1 cellular context compared by ENCODE assay signal in the genomic region with DNA sequence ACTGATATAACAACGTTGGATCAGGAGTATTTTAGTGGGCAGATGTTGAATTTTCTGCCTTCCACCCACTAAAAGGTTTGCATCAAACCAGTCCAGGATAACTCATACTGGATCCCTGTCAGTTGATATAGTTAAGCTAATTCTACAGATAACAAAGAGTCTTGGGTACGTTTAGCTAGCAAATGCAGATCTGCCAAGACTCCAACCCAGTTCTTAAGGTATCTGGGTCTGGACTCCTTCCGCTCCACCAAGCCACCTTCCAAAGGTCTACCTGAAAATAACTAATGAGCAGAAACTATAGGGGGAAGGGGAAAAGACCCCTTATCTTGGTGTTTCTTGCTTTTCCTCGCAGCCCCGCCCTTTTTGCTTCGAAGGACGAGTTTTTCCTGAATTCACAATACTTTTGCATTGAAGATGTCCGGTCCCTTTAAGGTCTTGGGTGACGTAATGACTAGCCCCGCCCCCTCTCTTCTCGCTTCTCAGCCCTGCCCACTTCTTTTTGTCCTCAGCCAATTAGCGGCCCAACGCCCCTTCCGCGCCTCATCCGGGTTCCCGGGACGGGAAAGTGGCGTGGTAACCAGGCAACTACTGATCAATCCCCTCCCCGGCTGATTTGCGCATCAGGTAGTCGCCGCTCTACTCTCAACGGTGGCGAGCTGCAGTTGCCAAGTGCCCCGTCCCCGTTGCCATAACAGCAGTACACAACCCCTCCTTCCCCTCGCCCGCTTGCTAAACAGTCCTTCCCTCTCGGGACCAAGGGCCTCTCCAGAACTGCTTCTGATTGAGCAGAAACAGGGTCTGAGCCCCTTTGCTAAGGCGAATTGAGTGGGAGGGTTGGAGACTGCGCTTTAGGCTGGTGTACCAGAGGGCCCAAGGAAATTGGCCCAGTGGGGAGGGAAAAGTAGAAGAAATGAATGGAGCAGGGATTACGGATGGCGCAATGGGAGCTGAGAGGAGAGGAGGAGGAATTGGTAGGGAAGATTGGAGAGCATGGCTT.
TF ChIP-seq lines count a peak whose summit lies in the region.

TSS of gene LRRC23 (plus strand) at position 543 of the 997 bp plus-strand sequence. CDS start 812 bp downstream, outside the sequence.

TF ChIP-seq in HepG2, 621 proteins besides CTCF, POLR2A, EP300 and RAD21 (continued from another document and continues in another):
- TF ChIP-seq, protein P1, sequence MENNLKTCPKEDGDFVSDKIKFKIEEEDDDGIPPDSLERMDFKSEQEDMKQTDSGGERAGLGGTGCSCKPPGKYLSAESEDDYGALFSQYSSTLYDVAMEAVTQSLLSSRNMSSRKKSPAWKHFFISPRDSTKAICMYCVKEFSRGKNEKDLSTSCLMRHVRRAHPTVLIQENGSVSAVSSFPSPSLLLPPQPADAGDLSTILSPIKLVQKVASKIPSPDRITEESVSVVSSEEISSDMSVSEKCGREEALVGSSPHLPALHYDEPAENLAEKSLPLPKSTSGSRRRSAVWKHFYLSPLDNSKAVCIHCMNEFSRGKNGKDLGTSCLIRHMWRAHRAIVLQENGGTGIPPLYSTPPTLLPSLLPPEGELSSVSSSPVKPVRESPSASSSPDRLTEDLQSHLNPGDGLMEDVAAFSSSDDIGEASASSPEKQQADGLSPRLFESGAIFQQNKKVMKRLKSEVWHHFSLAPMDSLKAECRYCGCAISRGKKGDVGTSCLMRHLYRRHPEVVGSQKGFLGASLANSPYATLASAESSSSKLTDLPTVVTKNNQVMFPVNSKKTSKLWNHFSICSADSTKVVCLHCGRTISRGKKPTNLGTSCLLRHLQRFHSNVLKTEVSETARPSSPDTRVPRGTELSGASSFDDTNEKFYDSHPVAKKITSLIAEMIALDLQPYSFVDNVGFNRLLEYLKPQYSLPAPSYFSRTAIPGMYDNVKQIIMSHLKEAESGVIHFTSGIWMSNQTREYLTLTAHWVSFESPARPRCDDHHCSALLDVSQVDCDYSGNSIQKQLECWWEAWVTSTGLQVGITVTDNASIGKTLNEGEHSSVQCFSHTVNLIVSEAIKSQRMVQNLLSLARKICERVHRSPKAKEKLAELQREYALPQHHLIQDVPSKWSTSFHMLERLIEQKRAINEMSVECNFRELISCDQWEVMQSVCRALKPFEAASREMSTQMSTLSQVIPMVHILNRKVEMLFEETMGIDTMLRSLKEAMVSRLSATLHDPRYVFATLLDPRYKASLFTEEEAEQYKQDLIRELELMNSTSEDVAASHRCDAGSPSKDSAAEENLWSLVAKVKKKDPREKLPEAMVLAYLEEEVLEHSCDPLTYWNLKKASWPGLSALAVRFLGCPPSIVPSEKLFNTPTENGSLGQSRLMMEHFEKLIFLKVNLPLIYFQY (CRISPR knock-in tag; IDR thresholded peaks at IDR 0.05; ENCODE audit: borderline replicate concordance): no peak
- TF ChIP-seq ZMYM4 (CRISPR knock-in tag; IDR thresholded peaks at IDR 0.05) (peak; percentile 60), SRSF4 (IDR thresholded peaks at IDR 0.05; ENCODE audit: low read depth, low read length, poor library complexity, severe bottlenecking) (no peak), MAFK (conservative IDR thresholded peaks at IDR 0.05 in 1 of 2, IDR thresholded peaks at IDR 0.05 in 1 of 2; ENCODE audit: low read length in 2 of 2) (no peak), POGZ (CRISPR knock-in tag; IDR thresholded peaks at IDR 0.05) (peak; percentile 34; the same call in 1 of the 2 replicates), ZSCAN31 (CRISPR knock-in tag; IDR thresholded peaks at IDR 0.05; ENCODE audit: low read depth) (no peak), TAF1 (CRISPR knock-in tag; IDR thresholded peaks at IDR 0.05) (no peak), SNAPC5 (CRISPR knock-in tag; IDR thresholded peaks at IDR 0.05; ENCODE audit: borderline replicate concordance) (no peak), ARNTL (CRISPR knock-in tag; IDR thresholded peaks at IDR 0.05) (no peak), ZNF230 (CRISPR knock-in tag; IDR thresholded peaks at IDR 0.05) (no peak), GRHL1 (CRISPR knock-in tag; conservative IDR thresholded peaks at IDR 0.05) (no peak), NR3C1 (CRISPR knock-in tag; IDR thresholded peaks at IDR 0.05) (no peak), NFATC3 (CRISPR knock-in tag; IDR thresholded peaks at IDR 0.05) (no peak), HNF4G (IDR thresholded peaks at IDR 0.05; ENCODE audit: borderline replicate concordance, low read depth, low read length) (no peak), HNF4G (CRISPR knock-in tag; IDR thresholded peaks at IDR 0.05; ENCODE audit: borderline replicate concordance, low read depth) (no peak), TOE1 (CRISPR knock-in tag; IDR thresholded peaks at IDR 0.05) (no peak), IRF1 (CRISPR knock-in tag; IDR thresholded peaks at IDR 0.05; ENCODE audit: low read depth) (no peak), E2F1 (CRISPR knock-in tag; IDR thresholded peaks at IDR 0.05) (no peak), ZXDC (CRISPR knock-in tag; IDR thresholded peaks at IDR 0.05) (no peak), NBN (conservative IDR thresholded peaks at IDR 0.05) (no peak), ZNF724P (CRISPR knock-in tag; IDR thresholded peaks at IDR 0.05; ENCODE audit: borderline replicate concordance) (no peak), ZNF670 (CRISPR knock-in tag; IDR thresholded peaks at IDR 0.05; ENCODE audit: borderline replicate concordance) (no peak), ZNF619 (CRISPR knock-in tag; IDR thresholded peaks at IDR 0.05) (peak; percentile 61; the same call in 1 of the 2 replicates), ZFYVE20 (CRISPR knock-in tag; IDR thresholded peaks at IDR 0.05; ENCODE audit: borderline replicate concordance, low read depth) (no peak), ZNF841 (CRISPR knock-in tag; IDR thresholded peaks at IDR 0.05; ENCODE audit: borderline replicate concordance) (no peak), ZFP62 (CRISPR knock-in tag; IDR thresholded peaks at IDR 0.05) (no peak), ZNF331 (CRISPR knock-in tag; IDR thresholded peaks at IDR 0.05) (no peak), POLR2G (IDR thresholded peaks at IDR 0.05; ENCODE audit: low read depth, low read length) (peak; percentile 59), PHF8 (CRISPR knock-in tag; IDR thresholded peaks at IDR 0.05) (0 out of 2 replicates have a peak, but pooled peaks have one; percentile 40), PRPF4 (IDR thresholded peaks at IDR 0.05; ENCODE audit: low read depth, low read length, poor library complexity, severe bottlenecking) (no peak), ZNF383 (CRISPR knock-in tag; IDR thresholded peaks at IDR 0.05; ENCODE audit: borderline replicate concordance) (no peak), ADNP (CRISPR knock-in tag; IDR thresholded peaks at IDR 0.05) (no peak), ZFP82 (CRISPR knock-in tag; IDR thresholded peaks at IDR 0.05; ENCODE audit: borderline replicate concordance) (no peak), MYC (CRISPR knock-in tag; IDR thresholded peaks at IDR 0.05; ENCODE audit: borderline replicate concordance) (peak; percentile 21; the same call in 1 of the 2 replicates), RFXAP (CRISPR knock-in tag; IDR thresholded peaks at IDR 0.05; ENCODE audit: borderline replicate concordance) (peak; percentile 40; the same call in 1 of the 2 replicates), BORCS8-MEF2B (CRISPR knock-in tag; IDR thresholded peaks at IDR 0.05) (peak; percentile 62; the same call in 1 of the 2 replicates), NAIF1 (CRISPR knock-in tag; IDR thresholded peaks at IDR 0.05; ENCODE audit: borderline replicate concordance) (peak; percentile 100), KAT8 (CRISPR knock-in tag; IDR thresholded peaks at IDR 0.05) (peak; percentile 60; the same call in 1 of the 2 replicates), IRX3 (CRISPR knock-in tag; IDR thresholded peaks at IDR 0.05; ENCODE audit: borderline replicate concordance, low read depth) (no peak), SP2 (CRISPR knock-in tag; IDR thresholded peaks at IDR 0.05) (peak; percentile 64), FOXJ3 (CRISPR knock-in tag; IDR thresholded peaks at IDR 0.05; ENCODE audit: borderline replicate concordance) (no peak), TBP (CRISPR knock-in tag; IDR thresholded peaks at IDR 0.05) (no peak), SALL1 (CRISPR knock-in tag; IDR thresholded peaks at IDR 0.05) (peak; percentile 77), NONO (IDR thresholded peaks at IDR 0.05) (no peak), NONO (CRISPR knock-in tag; conservative IDR thresholded peaks at IDR 0.05) (no peak)
- TF ChIP-seq, protein P2, sequence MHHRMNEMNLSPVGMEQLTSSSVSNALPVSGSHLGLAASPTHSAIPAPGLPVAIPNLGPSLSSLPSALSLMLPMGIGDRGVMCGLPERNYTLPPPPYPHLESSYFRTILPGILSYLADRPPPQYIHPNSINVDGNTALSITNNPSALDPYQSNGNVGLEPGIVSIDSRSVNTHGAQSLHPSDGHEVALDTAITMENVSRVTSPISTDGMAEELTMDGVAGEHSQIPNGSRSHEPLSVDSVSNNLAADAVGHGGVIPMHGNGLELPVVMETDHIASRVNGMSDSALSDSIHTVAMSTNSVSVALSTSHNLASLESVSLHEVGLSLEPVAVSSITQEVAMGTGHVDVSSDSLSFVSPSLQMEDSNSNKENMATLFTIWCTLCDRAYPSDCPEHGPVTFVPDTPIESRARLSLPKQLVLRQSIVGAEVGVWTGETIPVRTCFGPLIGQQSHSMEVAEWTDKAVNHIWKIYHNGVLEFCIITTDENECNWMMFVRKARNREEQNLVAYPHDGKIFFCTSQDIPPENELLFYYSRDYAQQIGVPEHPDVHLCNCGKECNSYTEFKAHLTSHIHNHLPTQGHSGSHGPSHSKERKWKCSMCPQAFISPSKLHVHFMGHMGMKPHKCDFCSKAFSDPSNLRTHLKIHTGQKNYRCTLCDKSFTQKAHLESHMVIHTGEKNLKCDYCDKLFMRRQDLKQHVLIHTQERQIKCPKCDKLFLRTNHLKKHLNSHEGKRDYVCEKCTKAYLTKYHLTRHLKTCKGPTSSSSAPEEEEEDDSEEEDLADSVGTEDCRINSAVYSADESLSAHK (CRISPR knock-in tag; IDR thresholded peaks at IDR 0.05; ENCODE audit: borderline replicate concordance): no peak
- TF ChIP-seq, protein P3, sequence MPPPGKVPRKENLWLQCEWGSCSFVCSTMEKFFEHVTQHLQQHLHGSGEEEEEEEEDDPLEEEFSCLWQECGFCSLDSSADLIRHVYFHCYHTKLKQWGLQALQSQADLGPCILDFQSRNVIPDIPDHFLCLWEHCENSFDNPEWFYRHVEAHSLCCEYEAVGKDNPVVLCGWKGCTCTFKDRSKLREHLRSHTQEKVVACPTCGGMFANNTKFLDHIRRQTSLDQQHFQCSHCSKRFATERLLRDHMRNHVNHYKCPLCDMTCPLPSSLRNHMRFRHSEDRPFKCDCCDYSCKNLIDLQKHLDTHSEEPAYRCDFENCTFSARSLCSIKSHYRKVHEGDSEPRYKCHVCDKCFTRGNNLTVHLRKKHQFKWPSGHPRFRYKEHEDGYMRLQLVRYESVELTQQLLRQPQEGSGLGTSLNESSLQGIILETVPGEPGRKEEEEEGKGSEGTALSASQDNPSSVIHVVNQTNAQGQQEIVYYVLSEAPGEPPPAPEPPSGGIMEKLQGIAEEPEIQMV (CRISPR knock-in tag; IDR thresholded peaks at IDR 0.05; ENCODE audit: low read depth): no peak
- TF ChIP-seq, protein P4, sequence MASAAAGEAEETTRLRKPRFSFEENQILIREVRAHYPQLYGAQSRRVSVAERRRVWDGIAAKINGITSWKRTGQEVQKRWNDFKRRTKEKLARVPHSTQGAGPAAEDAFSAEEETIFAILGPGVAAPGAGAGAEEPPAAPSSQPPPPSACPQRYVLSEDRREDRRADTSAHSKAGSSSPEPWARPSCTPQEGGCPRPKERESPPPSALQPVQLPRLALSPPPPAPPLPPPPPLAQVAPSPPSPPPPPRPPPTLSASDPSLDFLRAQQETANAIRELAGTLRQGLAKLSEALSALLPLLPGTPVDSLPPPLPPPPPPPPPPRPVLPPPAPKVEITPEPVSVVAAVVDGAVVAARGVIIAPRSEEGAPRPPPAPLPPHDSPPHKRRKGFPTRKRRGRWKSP (CRISPR knock-in tag; IDR thresholded peaks at IDR 0.05): peak; percentile 92
